In genomic region chr9:96487030-96487396, GRCh38 we compare ENCODE assay signal across 20 cellular contexts. TPM values are rescaled to one million over a fixed set of nuclear protein-coding genes. Genes with fewer than 3 reads are reported as not detected.
DNase-seq lines count a peak whose midpoint lies in the region; ATAC-seq and TF ChIP-seq lines count a peak whose summit lies in the region.
"Had no signal": no experiment of that assay in that cellular context is flagged by ENCODE, and none has a peak within 500 bp of the region (broad histone marks: within the 10 kb centered on the region; RNA-seq: fewer than 3 reads in every experiment).

No MANE protein-coding gene starts in this region.

- H3K4me3 ChIP-seq in cardiac muscle cell = no peak overlapping the region
- H3K4me3 ChIP-seq in dorsolateral prefrontal cortex = peak overlapping the region in 1 of 59 donors; percentile 15
- no peak overlapping the region for H3K4me3 ChIP-seq in prostate gland
- no peak overlapping the region for H3K4me3 ChIP-seq in transverse colon
- H3K4me3 ChIP-seq: BLaER1 treated with 17β-estradiol and CSF1 and Interleukin-3, amounts not matched to agents 10 nM and 100 nM; body of pancreas; SJCRH30; upper lobe of right lung had no signal

- no peak for TF ChIP-seq EP300 in transverse colon (IDR thresholded peaks at IDR 0.05; ENCODE audit: low read depth)

- H3K9me3 ChIP-seq in cardiac muscle cell (ENCODE audit: low read depth) = no peaks in the 10 kb centered on the region
- no peaks in the 10 kb centered on the region for H3K9me3 ChIP-seq in prostate gland
- no peaks in the 10 kb centered on the region for H3K9me3 ChIP-seq in transverse colon
- H3K9me3 ChIP-seq: BLaER1 treated with 17β-estradiol and CSF1 and Interleukin-3, amounts not matched to agents 10 nM and 100 nM; body of pancreas; SJCRH30; upper lobe of right lung had no signal

- DNase-seq in cardiac muscle cell (ENCODE audit: low read depth in 1 of 2, low spot score in 1 of 2) (no peak), Right ventricle myocardium inferior (ENCODE audit: missing footprints) (no peak), dorsolateral prefrontal cortex (no peak), prostate gland (ENCODE audit: low spot score) (no peak), transverse colon (no peak)
- DNase-seq in activated effector memory CD4-positive, alpha-beta T cell treated with anti-CD3 and anti-CD28 coated beads, Interleukin-2, amount 50 U/mL, for 16 hours = no peak
- DNase-seq: activated CD8-positive, alpha-beta T cell treated with anti-CD3 and anti-CD28 coated beads, Interleukin-2, amount 10 ng/mL, durations not matched to agents 7 days and 5 days; activated naive CD4-positive, alpha-beta T cell treated with anti-CD3 and anti-CD28 coated beads, Interleukin-2, amount 50 U/mL, for 16 hours; activated T-cell treated with anti-CD3 and anti-CD28 coated beads, Interleukin-2, amount 50 U/mL, for 24 hours; NCI-H1436; NCI-H774; stimulated activated naive B cell treated with anti-CD40 and anti-IgM and Interleukin-4, amounts not matched to agents 10 μg/mL and 1 μg/mL and 100 μg/mL, for 72 hours; T-helper 2 cell; WERI-Rb-1 had no signal

- WGBS in prostate gland = 59% methylated on average over 1 of the region's 1 CpG
- WGBS in transverse colon (ENCODE audit: low coverage in 1 of 2), 2 donors = 29 to 55% methylated on average over 1 of the region's 1 CpG

- intact Hi-C loops in Right ventricle myocardium inferior (cut with DNase I) = loop anchor here (5.0 kb wide), 1 partner anchor 75 kb away; no protein-coding TSS in a partner anchor
- intact Hi-C loops in dorsolateral prefrontal cortex (cut with DNase I) = loop anchor here in 1 of 2 donors (5.0 kb wide), 1 partner anchor 35 kb away; the partner anchor contains the start of gene HABP4
- intact Hi-C loops in prostate gland (cut with DNase I) = no loop called here
- intact Hi-C loops in transverse colon (cut with DNase I; ENCODE audit: low total_unique reads) = no loop called here

- TF ChIP-seq POLR2A in prostate gland (IDR thresholded peaks at IDR 0.05) (no peak), transverse colon (IDR thresholded peaks at IDR 0.05) (no peak)

- peaks cover 40% of the 10 kb centered on the region for H3K4me1 ChIP-seq in cardiac muscle cell (ENCODE audit: low read depth)
- no peaks in the 10 kb centered on the region for H3K4me1 ChIP-seq in prostate gland (replicated peaks)
- H3K4me1 ChIP-seq in transverse colon = peaks cover 0 to 19% (median 5%) of the 10 kb centered on the region in 4 donors

- H3K27ac ChIP-seq in cardiac muscle cell (peak overlapping the region; percentile 92), dorsolateral prefrontal cortex (peak overlapping the region in 53 of 59 donors; percentile 1 to 87 (median 67)), prostate gland (peak overlapping the region; percentile 15 to 48), transverse colon (peak overlapping the region; percentile 32 to 66 (median 52))
- H3K27ac ChIP-seq: BLaER1 treated with 17β-estradiol and CSF1 and Interleukin-3, amounts not matched to agents 10 nM and 100 nM; SJCRH30; upper lobe of right lung had no signal

- in situ Hi-C loops in transverse colon (cut with MboI; ENCODE audit: low pct_ligation_motif_present in 1 of 4, low pct_unique_long_range_greater_than_20kb in 1 of 4, low sequenced_read_pairs in 3 of 4) = no loop called here

- peaks cover 28% of the 10 kb centered on the region for H3K36me3 ChIP-seq in cardiac muscle cell
- H3K36me3 ChIP-seq in prostate gland = peaks cover 0 to 3% of the 10 kb centered on the region in 2 donors
- no peaks in the 10 kb centered on the region for H3K36me3 ChIP-seq in transverse colon

- TF ChIP-seq CTCF in cardiac muscle cell (IDR thresholded peaks at IDR 0.05; ENCODE audit: low read depth, low read length) = no peak
- TF ChIP-seq CTCF in dorsolateral prefrontal cortex (IDR thresholded peaks at IDR 0.05 in 54 of 56, conservative IDR thresholded peaks at IDR 0.05 in 2 of 56; ENCODE audit: low read depth in 1 of 56, partially characterized antibody in 56 of 56) = no peak
- TF ChIP-seq CTCF in prostate gland (IDR thresholded peaks at IDR 0.05) = no peak
- TF ChIP-seq CTCF in transverse colon (IDR thresholded peaks at IDR 0.05) = no peak

- no peaks in the 10 kb centered on the region for H3K27me3 ChIP-seq in cardiac muscle cell
- no peaks in the 10 kb centered on the region for H3K27me3 ChIP-seq in dorsolateral prefrontal cortex
- H3K27me3 ChIP-seq in prostate gland (replicated peaks; ENCODE audit: insufficient read depth) = no peaks in the 10 kb centered on the region
- H3K27me3 ChIP-seq in transverse colon = no peaks in the 10 kb centered on the region
- H3K27me3 ChIP-seq: BLaER1 treated with 17β-estradiol and CSF1 and Interleukin-3, amounts not matched to agents 10 nM and 100 nM; body of pancreas; SJCRH30; upper lobe of right lung had no signal

- ATAC-seq in Right ventricle myocardium inferior (no peak), GM18867 (IDR thresholded peaks at IDR 0.05; ENCODE audit: unreplicated experiment) (no peak), GM18511 (IDR thresholded peaks at IDR 0.05; ENCODE audit: unreplicated experiment) (no peak)
- ATAC-seq: activated CD8-positive, alpha-beta T cell treated with anti-CD3 and anti-CD28 coated beads, Interleukin-2, amount 10 ng/mL, durations not matched to agents 7 days and 5 days; stimulated activated naive B cell treated with anti-CD40 and anti-IgM and Interleukin-4, amounts not matched to agents 10 μg/mL and 1 μg/mL and 100 μg/mL, for 72 hours had no signal

RNA-seq across cellular contexts. Expression of gene HABP4, which starts 37.0 kb away (rescaled TPM):
- total RNA-seq in cardiac muscle cell (32.8 and 41.0 TPM in 2 replicates), Right ventricle myocardium inferior (25.8 TPM), dorsolateral prefrontal cortex (100 to 1,000 TPM in 42 of 120 experiments, 10 to 100 TPM in 78; 55.7 to 140 (median 94.3) TPM), prostate gland (10 to 100 TPM; 13.5 to 24.3 TPM), transverse colon (10 to 100 TPM in 1 of 4 donors, 1 to 10 TPM in 3; 1.9 to 11.3 (median 5.0) TPM)
- 69.6 and 71.2 TPM in 2 replicates for polyA plus RNA-seq in cardiac muscle cell

Comparison
In these comparisons a context has a peak if more than half of its experiments do, and no peak if none do; other contexts are left out.
1. H3K27ac ChIP-seq: peak in every context shown above with its lines; median percentile 92 in cardiac muscle cell; 67 in dorsolateral prefrontal cortex; 52 in transverse colon; 32 in prostate gland.